ENCODE assay signal across 8 cellular contexts in genomic region chr15:49154799-49155109, GRCh38. TPM values are rescaled to one million over a fixed set of nuclear protein-coding genes. Genes with fewer than 3 reads are reported as not detected.
DNase-seq lines count a peak whose midpoint lies in the region; ATAC-seq and TF ChIP-seq lines count a peak whose summit lies in the region.

No MANE protein-coding gene starts in this region.

- peaks cover 14 to 16% of the 10 kb centered on the region in 2 donors for H3K4me1 ChIP-seq in thyroid gland

- peak overlapping the region; percentile 93 for H3K4me3 ChIP-seq in kidney epithelial cell (ENCODE audit: low read depth, low read length)
- peak overlapping the region; percentile 24 to 84 (median 54) for H3K4me3 ChIP-seq in thyroid gland (replicated peaks in 1 of 3)

- H3K27ac ChIP-seq in thyroid gland = peak overlapping the region; percentile 4 to 90 (median 80)

- no peaks in the 10 kb centered on the region for H3K27me3 Mint-ChIP-seq in stimulated activated naive CD8-positive, alpha-beta T cell treated with anti-CD3 and anti-CD28 coated beads, Interleukin-15, Interleukin-2, amounts not matched to agents 100 ng/mL and 50 ng/mL, for 24 hours
- peaks cover 3% of the 10 kb centered on the region for H3K27me3 Mint-ChIP-seq in activated T-helper 1 cell treated with anti-CD3 and anti-CD28 coated beads, Interleukin-12 subunit alpha, Interleukin-12 subunit beta, Interleukin-2, Interleukin-4 antibody, amounts not matched to agents 30 ng/mL and 10 ng/mL and 1 ng/mL, durations not matched to agents 14 hours and 24 hours and 36 hours (ENCODE audit: insufficient read depth)

- peaks cover 55% of the 10 kb centered on the region for H3K4me1 Mint-ChIP-seq in stimulated activated naive CD8-positive, alpha-beta T cell treated with anti-CD3 and anti-CD28 coated beads, Interleukin-15, Interleukin-2, amounts not matched to agents 100 ng/mL and 50 ng/mL, for 24 hours (ENCODE audit: low read depth)
- peaks cover 48% of the 10 kb centered on the region for H3K4me1 Mint-ChIP-seq in activated T-helper 1 cell treated with anti-CD3 and anti-CD28 coated beads, Interleukin-12 subunit alpha, Interleukin-12 subunit beta, Interleukin-2, Interleukin-4 antibody, amounts not matched to agents 30 ng/mL and 10 ng/mL and 1 ng/mL, durations not matched to agents 14 hours and 24 hours and 36 hours (ENCODE audit: low read depth)

- H3K27ac Mint-ChIP-seq in stimulated activated naive CD8-positive, alpha-beta T cell treated with anti-CD3 and anti-CD28 coated beads, Interleukin-15, Interleukin-2, amounts not matched to agents 100 ng/mL and 50 ng/mL, for 24 hours = peak overlapping the region; percentile 100
- H3K27ac Mint-ChIP-seq in activated T-helper 1 cell treated with anti-CD3 and anti-CD28 coated beads, Interleukin-12 subunit alpha, Interleukin-12 subunit beta, Interleukin-2, Interleukin-4 antibody, amounts not matched to agents 30 ng/mL and 10 ng/mL and 1 ng/mL, durations not matched to agents 14 hours and 24 hours and 36 hours = peak overlapping the region; percentile 99

- no peak for ATAC-seq in stimulated activated naive CD8-positive, alpha-beta T cell treated with anti-CD3 and anti-CD28 coated beads, Interleukin-15, Interleukin-2, amounts not matched to agents 100 U/mL and 50 U/mL, for 24 hours
- ATAC-seq in GM18870 (IDR thresholded peaks at IDR 0.05; ENCODE audit: unreplicated experiment) = no peak

- intact Hi-C loops in activated T-helper 1 cell treated with anti-CD3 and anti-CD28 coated beads, Interleukin-12 subunit alpha, Interleukin-12 subunit beta, Interleukin-2, Interleukin-4 antibody, amounts not matched to agents 30 ng/mL and 10 ng/mL and 1 ng/mL, durations not matched to agents 14 hours and 24 hours and 36 hours (cut with micrococcal nuclease) = loop anchor here (1.0 to 10.0 kb wide), 16 partner anchors 16 to 1753 kb away; partner anchors contain the start of genes AP4E1, CEP152, DTWD1 and DUT
- intact Hi-C loops in thyroid gland (cut with DNase I) = loop anchor here (10.0 kb wide), 1 partner anchor 100 kb away; no protein-coding TSS in a partner anchor

- H3K36me3 ChIP-seq in kidney epithelial cell (ENCODE audit: control insufficient read depth, insufficient read depth, low read length) (no peaks in the 10 kb centered on the region), thyroid gland (no peaks in the 10 kb centered on the region)

- no peak for TF ChIP-seq POLR2A in thyroid gland (IDR thresholded peaks at IDR 0.05)

- TF ChIP-seq CTCF in kidney epithelial cell (IDR thresholded peaks at IDR 0.05; ENCODE audit: insufficient read depth, low read length, poor library complexity, severe bottlenecking) = no peak
- TF ChIP-seq CTCF in thyroid gland (IDR thresholded peaks at IDR 0.05) = no peak

- DNase-seq in stimulated activated naive CD8-positive, alpha-beta T cell treated with anti-CD3 and anti-CD28 coated beads, Interleukin-15, Interleukin-2, amounts not matched to agents 100 U/mL and 50 U/mL, for 24 hours = no peak
- DNase-seq in activated T-helper 1 cell treated with anti-CD3 and anti-CD28 coated beads, Interleukin-12 subunit alpha, Interleukin-12 subunit beta, Interleukin-2, Interleukin-4 antibody, amounts not matched to agents 30 ng/mL and 10 ng/mL and 1 ng/mL, durations not matched to agents 14 hours and 24 hours and 36 hours (ENCODE audit: low spot score) = no peak
- DNase-seq in kidney epithelial cell (ENCODE audit: low read depth) (no peak), thyroid gland (no peak), islet precursor cell (no peak), mucosa of gallbladder (ENCODE audit: low spot score) (no peak)

- H3K4me3 Mint-ChIP-seq in stimulated activated naive CD8-positive, alpha-beta T cell treated with anti-CD3 and anti-CD28 coated beads, Interleukin-15, Interleukin-2, amounts not matched to agents 100 ng/mL and 50 ng/mL, for 24 hours = peak overlapping the region; percentile 100
- H3K4me3 Mint-ChIP-seq in activated T-helper 1 cell treated with anti-CD3 and anti-CD28 coated beads, Interleukin-12 subunit alpha, Interleukin-12 subunit beta, Interleukin-2, Interleukin-4 antibody, amounts not matched to agents 30 ng/mL and 10 ng/mL and 1 ng/mL, durations not matched to agents 14 hours and 24 hours and 36 hours = peak overlapping the region; percentile 99

- H3K9me3 Mint-ChIP-seq in stimulated activated naive CD8-positive, alpha-beta T cell treated with anti-CD3 and anti-CD28 coated beads, Interleukin-15, Interleukin-2, amounts not matched to agents 100 ng/mL and 50 ng/mL, for 24 hours = no peaks in the 10 kb centered on the region
- H3K9me3 Mint-ChIP-seq in activated T-helper 1 cell treated with anti-CD3 and anti-CD28 coated beads, Interleukin-12 subunit alpha, Interleukin-12 subunit beta, Interleukin-2, Interleukin-4 antibody, amounts not matched to agents 30 ng/mL and 10 ng/mL and 1 ng/mL, durations not matched to agents 14 hours and 24 hours and 36 hours = no peaks in the 10 kb centered on the region

- no peaks in the 10 kb centered on the region for H3K9me3 ChIP-seq in thyroid gland

- peaks cover 16% of the 10 kb centered on the region for H3K36me3 Mint-ChIP-seq in stimulated activated naive CD8-positive, alpha-beta T cell treated with anti-CD3 and anti-CD28 coated beads, Interleukin-15, Interleukin-2, amounts not matched to agents 100 ng/mL and 50 ng/mL, for 24 hours (ENCODE audit: low read depth)
- peaks cover 12% of the 10 kb centered on the region for H3K36me3 Mint-ChIP-seq in activated T-helper 1 cell treated with anti-CD3 and anti-CD28 coated beads, Interleukin-12 subunit alpha, Interleukin-12 subunit beta, Interleukin-2, Interleukin-4 antibody, amounts not matched to agents 30 ng/mL and 10 ng/mL and 1 ng/mL, durations not matched to agents 14 hours and 24 hours and 36 hours (ENCODE audit: low read depth)

- H3K27me3 ChIP-seq in kidney epithelial cell (ENCODE audit: control insufficient read depth, insufficient read depth, low read length) = no peaks in the 10 kb centered on the region
- no peaks in the 10 kb centered on the region for H3K27me3 ChIP-seq in thyroid gland

- WGBS in thyroid gland, 2 donors = 1 to 2% methylated on average over 7 of the region's 7 CpGs

RNA-seq across cellular contexts. Expression of gene COPS2, which starts 0.6 kb away (rescaled TPM):
- total RNA-seq in activated T-helper 1 cell treated with anti-CD3 and anti-CD28 coated beads, Interleukin-12 subunit alpha, Interleukin-12 subunit beta, Interleukin-2, Interleukin-4 antibody, amounts not matched to agents 30 ng/mL and 10 ng/mL and 1 ng/mL, durations not matched to agents 14 hours and 24 hours and 36 hours = 99.7 and 105 TPM in 2 replicates
- total RNA-seq in kidney epithelial cell (35.7 and 46.1 TPM in 2 replicates), thyroid gland (10 to 100 TPM; 52.4 to 80.0 (median 61.3) TPM), mucosa of gallbladder (67.8 TPM)

RNA-seq across cellular contexts. Expression of gene GALK2, which starts 15.3 kb away (rescaled TPM):
- 22.3 and 23.5 TPM in 2 replicates for total RNA-seq in activated T-helper 1 cell treated with anti-CD3 and anti-CD28 coated beads, Interleukin-12 subunit alpha, Interleukin-12 subunit beta, Interleukin-2, Interleukin-4 antibody, amounts not matched to agents 30 ng/mL and 10 ng/mL and 1 ng/mL, durations not matched to agents 14 hours and 24 hours and 36 hours
- total RNA-seq in kidney epithelial cell (16.4 and 28.6 TPM in 2 replicates), thyroid gland (10 to 100 TPM; 50.4 to 85.5 (median 67.8) TPM), mucosa of gallbladder (41.2 TPM)
